Comparison of ENCODE assay signal across 1 cellular context in genomic region chr11:100681064-100681502, GRCh38.
A peak's percentile ranks its signal among the peaks of the same experiment; 100 is the strongest.
TF ChIP-seq lines count a peak whose summit lies in the region.

No MANE protein-coding gene starts in this region.

TF ChIP-seq in HepG2, 621 proteins besides CTCF, POLR2A, EP300 and RAD21 (continued from another document and continues in another):
- TF ChIP-seq ZBTB4 (CRISPR knock-in tag; IDR thresholded peaks at IDR 0.05; ENCODE audit: borderline replicate concordance) = no peak
- no peak for TF ChIP-seq NAIF1 (CRISPR knock-in tag; IDR thresholded peaks at IDR 0.05; ENCODE audit: borderline replicate concordance)
- no peak for TF ChIP-seq CBX2 (IDR thresholded peaks at IDR 0.05; ENCODE audit: low read depth, low read length)
- TF ChIP-seq CBX2 (CRISPR knock-in tag; IDR thresholded peaks at IDR 0.05; ENCODE audit: low read depth) = no peak
- TF ChIP-seq MBD4 (IDR thresholded peaks at IDR 0.05; ENCODE audit: borderline replicate concordance, low read length) = no peak
- no peak for TF ChIP-seq ZNF709 (CRISPR knock-in tag; IDR thresholded peaks at IDR 0.05)
- no peak for TF ChIP-seq SP140L (CRISPR knock-in tag; IDR thresholded peaks at IDR 0.05; ENCODE audit: borderline replicate concordance)
- TF ChIP-seq ATF1 (CRISPR knock-in tag; IDR thresholded peaks at IDR 0.05) = no peak
- TF ChIP-seq TFDP1 (CRISPR knock-in tag; IDR thresholded peaks at IDR 0.05; ENCODE audit: borderline replicate concordance) = peak; percentile 62; the same call in 1 of the 2 replicates
- TF ChIP-seq ZNF577 (CRISPR knock-in tag; IDR thresholded peaks at IDR 0.05; ENCODE audit: borderline replicate concordance, low read depth) = no peak
- TF ChIP-seq ZNF468 (CRISPR knock-in tag; IDR thresholded peaks at IDR 0.05) = no peak
- TF ChIP-seq ELK4 (CRISPR knock-in tag; IDR thresholded peaks at IDR 0.05; ENCODE audit: borderline replicate concordance) = no peak
- no peak for TF ChIP-seq NR2F6 (IDR thresholded peaks at IDR 0.05)
- no peak for TF ChIP-seq NR2F6 (CRISPR knock-in tag; IDR thresholded peaks at IDR 0.05)
- TF ChIP-seq MLX (CRISPR knock-in tag; IDR thresholded peaks at IDR 0.05) = no peak
- no peak for TF ChIP-seq ZNF597 (CRISPR knock-in tag; IDR thresholded peaks at IDR 0.05)
- no peak for TF ChIP-seq ZC3H4 (CRISPR knock-in tag; IDR thresholded peaks at IDR 0.05; ENCODE audit: borderline replicate concordance)
- TF ChIP-seq RORA (CRISPR knock-in tag; IDR thresholded peaks at IDR 0.05) = no peak
- TF ChIP-seq ZNF354B (CRISPR knock-in tag; IDR thresholded peaks at IDR 0.05) = no peak
- no peak for TF ChIP-seq ZNF337 (CRISPR knock-in tag; IDR thresholded peaks at IDR 0.05; ENCODE audit: borderline replicate concordance, low read depth)
- no peak for TF ChIP-seq HMGA1 (CRISPR knock-in tag; conservative IDR thresholded peaks at IDR 0.05)
- TF ChIP-seq PRDM15 (CRISPR knock-in tag; IDR thresholded peaks at IDR 0.05) = no peak
- TF ChIP-seq NFE2 (CRISPR knock-in tag; IDR thresholded peaks at IDR 0.05) = no peak
- TF ChIP-seq BCL6 (CRISPR knock-in tag; IDR thresholded peaks at IDR 0.05) = 0 out of 2 replicates have a peak, but pooled peaks have one; percentile 39
- no peak for TF ChIP-seq ZSCAN30 (CRISPR knock-in tag; IDR thresholded peaks at IDR 0.05)
- no peak for TF ChIP-seq MLXIP (CRISPR knock-in tag; IDR thresholded peaks at IDR 0.05; ENCODE audit: borderline replicate concordance)
- no peak for TF ChIP-seq RFXAP (CRISPR knock-in tag; IDR thresholded peaks at IDR 0.05; ENCODE audit: borderline replicate concordance)
- no peak for TF ChIP-seq ZNF558 (CRISPR knock-in tag; IDR thresholded peaks at IDR 0.05; ENCODE audit: borderline replicate concordance)
- TF ChIP-seq ZNF572 (CRISPR knock-in tag; IDR thresholded peaks at IDR 0.05) = no peak
- TF ChIP-seq ZBTB7A (CRISPR knock-in tag; IDR thresholded peaks at IDR 0.05) = no peak
- no peak for TF ChIP-seq MAFG (CRISPR knock-in tag; IDR thresholded peaks at IDR 0.05)
- no peak for TF ChIP-seq ZBTB42 (CRISPR knock-in tag; IDR thresholded peaks at IDR 0.05)
- TF ChIP-seq ZKSCAN1 (IDR thresholded peaks at IDR 0.05; ENCODE audit: low read length) = no peak
- TF ChIP-seq ZNF747 (CRISPR knock-in tag; IDR thresholded peaks at IDR 0.05; ENCODE audit: borderline replicate concordance) = no peak
- TF ChIP-seq ZNF180 (CRISPR knock-in tag; IDR thresholded peaks at IDR 0.05; ENCODE audit: borderline replicate concordance, low read depth) = no peak
- TF ChIP-seq DNMT3B (CRISPR knock-in tag; conservative IDR thresholded peaks at IDR 0.05) = peak; percentile 62; the same call in 1 of the 2 replicates
- peak; percentile 34; the same call in 1 of the 2 replicates for TF ChIP-seq ZFX (CRISPR knock-in tag; IDR thresholded peaks at IDR 0.05; ENCODE audit: low read depth)
- TF ChIP-seq DMAP1 (CRISPR knock-in tag; IDR thresholded peaks at IDR 0.05) = no peak
- TF ChIP-seq RNF2 (conservative IDR thresholded peaks at IDR 0.05; ENCODE audit: low read depth) = 0 out of 2 replicates have a peak, but pooled peaks have one; percentile 31
- no peak for TF ChIP-seq ZNF317 (CRISPR knock-in tag; IDR thresholded peaks at IDR 0.05)
- TF ChIP-seq FOXO4 (CRISPR knock-in tag; conservative IDR thresholded peaks at IDR 0.05) = no peak
- no peak for TF ChIP-seq ZNF574 (CRISPR knock-in tag; IDR thresholded peaks at IDR 0.05)
- no peak for TF ChIP-seq ZNF350 (CRISPR knock-in tag; IDR thresholded peaks at IDR 0.05; ENCODE audit: borderline replicate concordance, low read depth)
- no peak for TF ChIP-seq CENPT (CRISPR knock-in tag; IDR thresholded peaks at IDR 0.05; ENCODE audit: low read depth)
- TF ChIP-seq MXI1 (IDR thresholded peaks at IDR 0.05; ENCODE audit: borderline replicate concordance, low read depth, low read length) = peak; percentile 70; the same call in 1 of the 3 replicates
